8 cellular contexts compared by ENCODE assay signal in the genomic region with DNA sequence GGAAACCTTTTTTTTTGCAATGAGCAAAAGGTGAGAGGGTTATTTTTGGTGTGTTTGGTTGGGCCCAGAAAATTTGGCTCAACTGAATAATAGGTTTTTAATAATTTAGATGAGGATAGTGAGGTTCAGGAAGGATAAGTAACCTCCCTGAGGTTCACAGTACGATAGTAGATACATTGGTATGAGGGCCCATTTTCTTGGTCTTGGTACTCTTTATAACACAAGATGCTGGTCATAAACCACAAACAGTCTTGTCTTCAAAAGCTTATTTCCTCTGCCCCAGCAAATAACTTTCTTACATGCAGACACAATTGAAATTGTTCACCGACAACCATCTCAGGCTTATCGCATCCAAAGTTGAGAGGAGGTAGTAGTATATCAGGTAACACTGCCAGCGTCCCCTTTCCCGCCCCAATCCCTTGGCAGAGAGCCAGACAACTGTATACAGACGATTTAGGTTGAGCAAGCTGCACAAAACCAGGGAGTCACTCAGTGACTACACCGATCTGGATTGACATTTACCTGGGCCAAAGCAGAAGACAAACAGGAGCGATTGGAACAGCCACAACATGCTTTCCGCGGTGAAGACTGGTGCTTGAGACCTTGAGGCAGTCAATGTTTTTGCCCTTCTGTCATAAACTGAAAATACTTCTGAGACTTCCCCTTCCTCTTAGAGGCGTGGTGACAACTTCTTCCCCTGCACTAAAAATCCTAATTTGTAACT. TPM values are rescaled to one million over a fixed set of nuclear protein-coding genes. Genes with fewer than 3 reads are reported as not detected.
DNase-seq lines count a peak whose midpoint lies in the region; ATAC-seq and TF ChIP-seq lines count a peak whose summit lies in the region.

A gene (minus strand): TSS at position 634 of the 724 bp plus-strand sequence. CDS start 63 bp downstream, at position 571.

- 0 out of 2 replicates have a peak, but pooled peaks cover 7% of the 10 kb centered on the region for H3K79me2 ChIP-seq in MM.1S (ENCODE audit: low read length)

- H3K27me3 ChIP-seq in MM.1S (replicated peaks; ENCODE audit: insufficient read depth, low read length) = no peaks in the 10 kb centered on the region
- no peaks in the 10 kb centered on the region for H3K27me3 ChIP-seq in tibial nerve
- H3K27me3 ChIP-seq in WERI-Rb-1 (ENCODE audit: insufficient read depth, low read depth, severe bottlenecking) = peaks cover 57% of the 10 kb centered on the region

- peaks cover 33% of the 10 kb centered on the region for H3K4me1 ChIP-seq in MM.1S (ENCODE audit: low read length)
- H3K4me1 ChIP-seq in tibial nerve = no peaks in the 10 kb centered on the region

- H3K9me2 ChIP-seq in MM.1S (replicated peaks; ENCODE audit: insufficient read depth, low read length) = no peaks in the 10 kb centered on the region

- no peaks in the 10 kb centered on the region for H4K20me1 ChIP-seq in MM.1S (ENCODE audit: insufficient read depth, low read length)

- TF ChIP-seq POLR2A in GM19099 (IDR thresholded peaks at IDR 0.05; ENCODE audit: extremely low read depth, insufficient read length, low read depth) (peak; percentile 83), tibial nerve (IDR thresholded peaks at IDR 0.05) (no peak)

- TF ChIP-seq EP300 in tibial nerve (IDR thresholded peaks at IDR 0.05) = no peak

- H3K36me3 ChIP-seq in MM.1S (replicated peaks; ENCODE audit: insufficient read depth, low read length) (no peaks in the 10 kb centered on the region), tibial nerve (no peaks in the 10 kb centered on the region), WERI-Rb-1 (no peaks in the 10 kb centered on the region)

- peak within 1 kb of the TSS; percentile 90 for H3K27ac Mint-ChIP-seq in activated T-helper 17 cell treated with anti-CD3 and anti-CD28 coated beads, Interleukin-2, amount 50 U/mL, for 72 hours

- peaks cover 53% of the 10 kb centered on the region for H3K36me3 Mint-ChIP-seq in activated T-helper 17 cell treated with anti-CD3 and anti-CD28 coated beads, Interleukin-2, amount 50 U/mL, for 72 hours (ENCODE audit: low read depth)

- peaks cover 57% of the 10 kb centered on the region for H3K4me1 Mint-ChIP-seq in activated T-helper 17 cell treated with anti-CD3 and anti-CD28 coated beads, Interleukin-2, amount 50 U/mL, for 72 hours

- peak within 1 kb of the TSS; percentile 77 for H2AFZ ChIP-seq in MM.1S (ENCODE audit: low read length)

- TF ChIP-seq CTCF in MM.1S (IDR thresholded peaks at IDR 0.05; ENCODE audit: low read length) (no peak), tibial nerve (IDR thresholded peaks at IDR 0.05) (no peak), omental fat pad (IDR thresholded peaks at IDR 0.05) (no peak), WERI-Rb-1 (IDR thresholded peaks at IDR 0.05; ENCODE audit: low read depth, low read length) (no peak)

- H3K27ac ChIP-seq in MM.1S (ENCODE audit: low read length) = peak within 1 kb of the TSS; percentile 44; the same call in 1 of the 2 replicates
- peak within 1 kb of the TSS in 1 of 4 donors; percentile 70 for H3K27ac ChIP-seq in tibial nerve
- no peak within 1 kb of the TSS for H3K27ac ChIP-seq in WERI-Rb-1

- H3F3A ChIP-seq in MM.1S (ENCODE audit: insufficient read depth, low read length) = peaks cover 26% of the 10 kb centered on the region

- DNase-seq in MM.1S (peak; percentile 77), tibial nerve (ENCODE audit: low spot score in 2 of 2) (no peak), omental fat pad (ENCODE audit: low spot score) (no peak), WERI-Rb-1 (no peak)
- peak; percentile 28 to 38 for DNase-seq in stimulated activated CD4-positive, alpha-beta T cell treated with anti-CD3 and anti-CD28 coated beads, Interleukin-4, amount 100 ng/mL, for 48 hours (ENCODE audit: low read depth in 2 of 2)

- H3K4me3 Mint-ChIP-seq in activated T-helper 17 cell treated with anti-CD3 and anti-CD28 coated beads, Interleukin-2, amount 50 U/mL, for 72 hours = peak within 1 kb of the TSS; percentile 90

- peak within 1 kb of the TSS; percentile 22; the same call in 1 of the 2 replicates for H3K9ac ChIP-seq in MM.1S (ENCODE audit: low read length)

- H3K4me3 ChIP-seq in MM.1S (ENCODE audit: low read length) = peak within 1 kb of the TSS; percentile 65
- peak within 1 kb of the TSS in 1 of 4 donors; percentile 41 for H3K4me3 ChIP-seq in tibial nerve
- no peak within 1 kb of the TSS for H3K4me3 ChIP-seq in WERI-Rb-1 (ENCODE audit: low read depth, low read length)

- ATAC-seq in activated T-helper 17 cell treated with anti-CD3 and anti-CD28 coated beads, Interleukin-2, amount 50 U/mL, for 72 hours (replicated peaks) = peak; percentile 58
- ATAC-seq in omental fat pad (ENCODE audit: low FRiP score) (no peak), HG03457 (IDR thresholded peaks at IDR 0.05; ENCODE audit: unreplicated experiment) (no peak)

- peaks cover 5% of the 10 kb centered on the region for H3K9me3 Mint-ChIP-seq in activated T-helper 17 cell treated with anti-CD3 and anti-CD28 coated beads, Interleukin-2, amount 50 U/mL, for 72 hours

- no peaks in the 10 kb centered on the region for H3K27me3 Mint-ChIP-seq in activated T-helper 17 cell treated with anti-CD3 and anti-CD28 coated beads, Interleukin-2, amount 50 U/mL, for 72 hours

- WGBS in tibial nerve, 2 donors = 76 to 83% methylated on average over 11 of the region's 11 CpGs

- H3K4me2 ChIP-seq in MM.1S (ENCODE audit: low read depth, low read length) = peak within 1 kb of the TSS; percentile 68

- H3K9me3 ChIP-seq in MM.1S (replicated peaks; ENCODE audit: insufficient read depth, low read length) = no peaks in the 10 kb centered on the region
- peaks cover 0 to 10% (median 0%) of the 10 kb centered on the region in 4 donors for H3K9me3 ChIP-seq in tibial nerve
- peaks cover 6% of the 10 kb centered on the region for H3K9me3 ChIP-seq in WERI-Rb-1 (ENCODE audit: severe bottlenecking)

RNA-seq across cellular contexts. Expression of the gene that starts here (rescaled TPM):
- 10 to 100 TPM; 17.4 to 28.6 TPM for total RNA-seq in activated T-helper 17 cell treated with anti-CD3 and anti-CD28 coated beads, Interleukin-2, amount 50 U/mL, for 72 hours
- 1 to 10 TPM in 1 of 4 donors, under 1 TPM in 3; 0.20 to 1.5 (median 0.46) TPM for total RNA-seq in tibial nerve
- total RNA-seq in omental fat pad = 1 to 10 TPM; 1.5 to 4.9 (median 2.9) TPM

Comparison
In these comparisons a context has a peak if more than half of its experiments do, and no peak if none do; other contexts are left out.
1. DNase-seq: peak in MM.1S (single experiment) and stimulated activated CD4-positive, alpha-beta T cell treated with anti-CD3 and anti-CD28 coated beads, Interleukin-4, amount 100 ng/mL, for 48 hours (2 of 2); none in tibial nerve (0 of 2), omental fat pad (single experiment) and WERI-Rb-1 (single experiment).